Comparison of ENCODE assay signal across 19 cellular contexts in genomic region chr9:26266111-26266791, GRCh38.
A peak's percentile ranks its signal among the peaks of the same experiment; 100 is the strongest.
DNase-seq lines count a peak whose midpoint lies in the region; ATAC-seq and TF ChIP-seq lines count a peak whose summit lies in the region.
"Had no signal": no experiment of that assay in that cellular context is flagged by ENCODE, and none has a peak within 500 bp of the region (broad histone marks: within the 10 kb centered on the region; RNA-seq: fewer than 3 reads in every experiment).

No MANE protein-coding gene starts in this region.

- no peak for TF ChIP-seq CTCF in HFFc6 (IDR thresholded peaks at IDR 0.05)
- no peak for TF ChIP-seq CTCF in RWPE2 (IDR thresholded peaks at IDR 0.05; ENCODE audit: poor library complexity, severe bottlenecking)

- H3K27ac ChIP-seq in RWPE2 (ENCODE audit: poor library complexity, severe bottlenecking): peak overlapping the region; percentile 97
- H3K27ac ChIP-seq: SJCRH30 had no signal

- H3K4me1 ChIP-seq in RWPE2 (ENCODE audit: insufficient read depth, poor library complexity, severe bottlenecking): peaks cover 18% of the 10 kb centered on the region
- H3K4me1 ChIP-seq: SJCRH30 had no signal

- H3K27me3 Mint-ChIP-seq in HFFc6 (ENCODE audit: insufficient read depth): no peaks in the 10 kb centered on the region
- H3K27me3 Mint-ChIP-seq: B cell; CD4-positive, CD25-positive, alpha-beta regulatory T cell had no signal

- H3K9me3 ChIP-seq in RWPE2 (ENCODE audit: severe bottlenecking): no peaks in the 10 kb centered on the region
- H3K9me3 ChIP-seq: SJCRH30 had no signal

- 0 out of 2 replicates have a peak, but pooled peaks cover 5% of the 10 kb centered on the region for H3K9me3 Mint-ChIP-seq in HFFc6

- H3K4me3 ChIP-seq in RWPE2 (ENCODE audit: severe bottlenecking): no peak overlapping the region
- H3K4me3 ChIP-seq: GM12878, GM23338, SJCRH30 had no signal

- no peaks in the 10 kb centered on the region for H3K36me3 Mint-ChIP-seq in HFFc6 (ENCODE audit: low read depth)
- H3K36me3 Mint-ChIP-seq: CD4-positive, CD25-positive, alpha-beta regulatory T cell had no signal

- H3K27ac Mint-ChIP-seq in HFFc6: peak overlapping the region; percentile 43; the same call in 1 of the 2 replicates
- H3K27ac Mint-ChIP-seq: B cell; CD4-positive, CD25-positive, alpha-beta regulatory T cell; GM23338 had no signal

- no peak overlapping the region for H3K4me3 Mint-ChIP-seq in HFFc6
- H3K4me3 Mint-ChIP-seq: B cell; CD4-positive, CD25-positive, alpha-beta regulatory T cell; GM23338 had no signal

- H3K36me3 ChIP-seq in RWPE2 (ENCODE audit: low read depth): no peaks in the 10 kb centered on the region
- H3K36me3 ChIP-seq: SJCRH30 had no signal

- ATAC-seq in RWPE2 (ENCODE audit: low read depth) (no peak), HG02884 (IDR thresholded peaks at IDR 0.05; ENCODE audit: unreplicated experiment) (no peak)
- ATAC-seq: GM12878, GM23338 had no signal

- H3K4me1 Mint-ChIP-seq in HFFc6 (ENCODE audit: low read depth): peaks cover 56% of the 10 kb centered on the region; the same call in 1 of the 2 replicates
- H3K4me1 Mint-ChIP-seq: B cell; CD4-positive, CD25-positive, alpha-beta regulatory T cell had no signal

- H3K27me3 ChIP-seq in RWPE2 (ENCODE audit: insufficient read depth, poor library complexity, severe bottlenecking): no peaks in the 10 kb centered on the region
- H3K27me3 ChIP-seq: SJCRH30 had no signal

- DNase-seq in HFFc6: no peak
- DNase-seq in RWPE2 (ENCODE audit: low spot score): no peak
- DNase-seq in kidney tubule cell (ENCODE audit: low spot score): peak; percentile 54
- no peak for DNase-seq in activated CD4-positive, alpha-beta T cell treated with anti-CD3 and anti-CD28 coated beads for 48 hours
- DNase-seq in hypothalamus (lab: John Stamatoyannopoulos, UW): no peak
- DNase-seq in NCI-H82 (lab: John Stamatoyannopoulos, UW): no peak
- DNase-seq: CD4-positive, CD25-positive, alpha-beta regulatory T cell; COR-L47; KBM-7; MV-4-11; NCI-H1694 treated with DMSO at 0.1 percent for 48 hours; NCI-H2227 treated with DMSO at 0.1 percent for 48 hours; NCI-H510A treated with DMSO at 0.1 percent for 48 hours; NCI-H774; SJCRH30 had no signal
